Comparison of ENCODE assay signal across 25 cellular contexts in the genomic region with DNA sequence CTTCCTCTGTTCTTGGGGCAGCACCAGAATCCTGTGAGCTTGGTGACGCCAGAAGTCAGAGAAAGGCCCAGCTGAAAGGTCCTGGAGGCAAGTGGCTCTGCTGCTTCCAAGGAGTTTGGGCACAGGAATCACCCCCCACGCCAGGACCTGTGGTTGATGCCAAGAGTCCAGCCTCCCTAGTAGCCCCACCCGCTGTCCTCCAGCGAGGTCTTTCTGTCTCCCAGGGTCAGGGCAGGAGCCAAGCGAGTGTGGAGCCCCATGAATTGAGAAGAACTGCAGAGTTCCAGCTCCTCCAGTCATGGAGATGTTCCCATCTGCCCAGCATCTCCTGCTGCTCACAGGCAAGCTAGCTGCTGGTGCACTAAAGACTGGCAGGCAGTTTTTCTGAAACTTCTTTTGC.
A peak's percentile ranks its signal among the peaks of the same experiment; 100 is the strongest.
DNase-seq lines count a peak whose midpoint lies in the region; ATAC-seq lines count a peak whose summit lies in the region.
"Had no signal": no experiment of that assay in that cellular context is flagged by ENCODE, and none has a peak within 500 bp of the region (broad histone marks: within the 10 kb centered on the region; RNA-seq: fewer than 3 reads in every experiment).

No MANE protein-coding gene starts in this region.

- H4K8ac ChIP-seq in neuronal stem cell (ENCODE audit: low read depth, low read length) = no peak overlapping the region

- H4K91ac ChIP-seq in neuronal stem cell (ENCODE audit: low read depth, low read length, poor library complexity) = no peak overlapping the region

- H3K4me3 Mint-ChIP-seq in activated T-helper 2 cell treated with anti-CD3 and anti-CD28 coated beads, Interferon-gamma antibody, Interleukin-2, Interleukin-4, amounts not matched to agents 10 μg/mL and 5 μg/mL and 100 μg/mL, durations not matched to agents 14 hours and 24 hours and 36 hours (ENCODE audit: low read depth) = no peak overlapping the region
- H3K4me3 Mint-ChIP-seq: B cell; CD14-positive monocyte; CD4-positive, alpha-beta memory T cell; CD4-positive, CD25-positive, alpha-beta regulatory T cell; CD8-positive, alpha-beta memory T cell had no signal

- no peak for ATAC-seq in GM18519 (IDR thresholded peaks at IDR 0.05; ENCODE audit: low FRiP score, unreplicated experiment)
- no peak for ATAC-seq in HG03521 (IDR thresholded peaks at IDR 0.05; ENCODE audit: unreplicated experiment)
- ATAC-seq: A549 had no signal

- no peak overlapping the region for H3K4me2 ChIP-seq in neuronal stem cell (ENCODE audit: insufficient read depth, low read length, poor library complexity, severe bottlenecking)
- H3K4me2 ChIP-seq: A549; BLaER1 treated with 17β-estradiol and CSF1 and Interleukin-3, amounts not matched to agents 10 nM and 100 nM had no signal

- DNase-seq in C1 segment of cervical spinal cord (lab: John Stamatoyannopoulos, UW) (peak in 9 of 14 donors; percentile 1 to 70 (median 53)), cerebellar cortex (ENCODE audit: low spot score) (peak; percentile 4), globus pallidus (ENCODE audit: low spot score) (peak; percentile 8), neuronal stem cell (ENCODE audit: low spot score) (no peak), HUDEP-2 (lab: John Stamatoyannopoulos, UW; ENCODE audit: unreplicated experiment in 76 of 76) (no peak)
- no peak for DNase-seq in activated T-helper 2 cell treated with anti-CD3 and anti-CD28 coated beads, Interferon-gamma antibody, Interleukin-2, Interleukin-4, amounts not matched to agents 10 μg/mL and 5 μg/mL and 100 μg/mL, durations not matched to agents 14 hours and 24 hours and 36 hours (ENCODE audit: low spot score)
- DNase-seq: AML-193; CD4-positive, alpha-beta memory T cell; CD4-positive, CD25-positive, alpha-beta regulatory T cell; CD8-positive, alpha-beta memory T cell; COR-L47; DMS 273 treated with DMSO at 0.1 percent for 48 hours; DMS153; DMS53; DMS79; DND-41; EL; GF-D8 had no signal

- no CpG with 5 or more reads among the region's 5 CpGs for WGBS in neuronal stem cell (ENCODE audit: extremely low coverage in 2 of 2, insufficient read length in 2 of 2, insufficient replicate concordance in 1 of 2), 2 donors

- H3K4ac ChIP-seq in neuronal stem cell (ENCODE audit: low read length) = no peak overlapping the region

- H2BK12ac ChIP-seq in neuronal stem cell (ENCODE audit: low read length) = no peak overlapping the region

- intact Hi-C loops in activated T-helper 2 cell treated with anti-CD3 and anti-CD28 coated beads, Interferon-gamma antibody, Interleukin-2, Interleukin-4, amounts not matched to agents 10 μg/mL and 5 μg/mL and 100 μg/mL, durations not matched to agents 14 hours and 24 hours and 36 hours (cut with micrococcal nuclease) = no loop called here

- H3K36me3 ChIP-seq in neuronal stem cell (replicated peaks in 1 of 2; ENCODE audit: control insufficient read depth in 2 of 2, insufficient read depth in 2 of 2, low read length in 2 of 2) = no peaks in the 10 kb centered on the region
- H3K36me3 ChIP-seq: BLaER1 treated with 17β-estradiol and CSF1 and Interleukin-3, amounts not matched to agents 10 nM and 100 nM had no signal

- no peak overlapping the region for H2BK120ac ChIP-seq in neuronal stem cell (ENCODE audit: low read depth, low read length)

- H3K27ac Mint-ChIP-seq in activated T-helper 2 cell treated with anti-CD3 and anti-CD28 coated beads, Interferon-gamma antibody, Interleukin-2, Interleukin-4, amounts not matched to agents 10 μg/mL and 5 μg/mL and 100 μg/mL, durations not matched to agents 14 hours and 24 hours and 36 hours = no peak overlapping the region
- H3K27ac Mint-ChIP-seq: B cell; CD14-positive monocyte; CD4-positive, alpha-beta memory T cell; CD4-positive, CD25-positive, alpha-beta regulatory T cell; CD8-positive, alpha-beta memory T cell had no signal

- no peak overlapping the region for H2BK15ac ChIP-seq in neuronal stem cell (ENCODE audit: low read length)

- no peak overlapping the region for H3K9ac ChIP-seq in neuronal stem cell (ENCODE audit: low read depth, low read length, poor library complexity)
- H3K9ac ChIP-seq: BLaER1 treated with 17β-estradiol and CSF1 and Interleukin-3, amounts not matched to agents 10 nM and 100 nM had no signal

- H3K79me1 ChIP-seq in neuronal stem cell (ENCODE audit: low read depth, low read length) = no peaks in the 10 kb centered on the region

- H3K23ac ChIP-seq in neuronal stem cell (ENCODE audit: low read depth, low read length, poor library complexity) = no peak overlapping the region

- H2AK5ac ChIP-seq in neuronal stem cell (ENCODE audit: low read depth, low read length) = no peak overlapping the region

- H3K27ac ChIP-seq in neuronal stem cell (replicated peaks; ENCODE audit: low read length) = no peak overlapping the region
- H3K27ac ChIP-seq: 22Rv1; A549; BLaER1 treated with 17β-estradiol and CSF1 and Interleukin-3, amounts not matched to agents 10 nM and 100 nM had no signal

- peak overlapping the region; percentile 19 for H3K18ac ChIP-seq in neuronal stem cell (ENCODE audit: low read length)

- no peaks in the 10 kb centered on the region for H3K9me3 ChIP-seq in neuronal stem cell (replicated peaks in 1 of 2; ENCODE audit: control insufficient read depth in 2 of 2, insufficient read depth in 1 of 2, low read depth in 1 of 2, low read length in 2 of 2)
- H3K9me3 ChIP-seq: A549; BLaER1 treated with 17β-estradiol and CSF1 and Interleukin-3, amounts not matched to agents 10 nM and 100 nM had no signal

- no peaks in the 10 kb centered on the region for H3K9me3 Mint-ChIP-seq in activated T-helper 2 cell treated with anti-CD3 and anti-CD28 coated beads, Interferon-gamma antibody, Interleukin-2, Interleukin-4, amounts not matched to agents 10 μg/mL and 5 μg/mL and 100 μg/mL, durations not matched to agents 14 hours and 24 hours and 36 hours
- H3K9me3 Mint-ChIP-seq: CD14-positive monocyte; CD4-positive, alpha-beta memory T cell; CD8-positive, alpha-beta memory T cell had no signal

- H2BK5ac ChIP-seq in neuronal stem cell (ENCODE audit: low read length) = no peak overlapping the region

- no peak overlapping the region for H3K14ac ChIP-seq in neuronal stem cell (ENCODE audit: low read length)

- no peaks in the 10 kb centered on the region for H3K36me3 Mint-ChIP-seq in activated T-helper 2 cell treated with anti-CD3 and anti-CD28 coated beads, Interferon-gamma antibody, Interleukin-2, Interleukin-4, amounts not matched to agents 10 μg/mL and 5 μg/mL and 100 μg/mL, durations not matched to agents 14 hours and 24 hours and 36 hours (ENCODE audit: low read depth)
- H3K36me3 Mint-ChIP-seq: CD14-positive monocyte; CD4-positive, alpha-beta memory T cell; CD4-positive, CD25-positive, alpha-beta regulatory T cell; CD8-positive, alpha-beta memory T cell had no signal

- H2AFZ ChIP-seq in neuronal stem cell (ENCODE audit: low read length) = no peak overlapping the region

- no peak overlapping the region for H3K4me3 ChIP-seq in neuronal stem cell (ENCODE audit: low read length in 2 of 2)
- H3K4me3 ChIP-seq: A549; BLaER1 treated with 17β-estradiol and CSF1 and Interleukin-3, amounts not matched to agents 10 nM and 100 nM had no signal

- no peaks in the 10 kb centered on the region for H3K27me3 Mint-ChIP-seq in activated T-helper 2 cell treated with anti-CD3 and anti-CD28 coated beads, Interferon-gamma antibody, Interleukin-2, Interleukin-4, amounts not matched to agents 10 μg/mL and 5 μg/mL and 100 μg/mL, durations not matched to agents 14 hours and 24 hours and 36 hours (ENCODE audit: low read depth)
- H3K27me3 Mint-ChIP-seq: B cell; CD4-positive, alpha-beta memory T cell had no signal

- H3K27me3 ChIP-seq in neuronal stem cell (ENCODE audit: control insufficient read depth in 3 of 3, insufficient read depth in 3 of 3, low read depth in 1 of 3, low read length in 3 of 3) = no peaks in the 10 kb centered on the region
- H3K27me3 ChIP-seq: BLaER1 treated with 17β-estradiol and CSF1 and Interleukin-3, amounts not matched to agents 10 nM and 100 nM had no signal

- no peaks in the 10 kb centered on the region for H3K4me1 ChIP-seq in neuronal stem cell (ENCODE audit: control insufficient read depth in 2 of 2, insufficient read depth in 1 of 2, low read depth in 1 of 2, low read length in 2 of 2)
- H3K4me1 ChIP-seq: A549; BLaER1 treated with 17β-estradiol and CSF1 and Interleukin-3, amounts not matched to agents 10 nM and 100 nM had no signal

- no peaks in the 10 kb centered on the region for H3K4me1 Mint-ChIP-seq in activated T-helper 2 cell treated with anti-CD3 and anti-CD28 coated beads, Interferon-gamma antibody, Interleukin-2, Interleukin-4, amounts not matched to agents 10 μg/mL and 5 μg/mL and 100 μg/mL, durations not matched to agents 14 hours and 24 hours and 36 hours (ENCODE audit: low read depth)
- H3K4me1 Mint-ChIP-seq: B cell; CD14-positive monocyte; CD4-positive, alpha-beta memory T cell; CD4-positive, CD25-positive, alpha-beta regulatory T cell; CD8-positive, alpha-beta memory T cell had no signal

Comparison
In these comparisons a context has a peak if more than half of its experiments do, and no peak if none do; other contexts are left out.
1. DNase-seq: peak in C1 segment of cervical spinal cord (9 of 14), cerebellar cortex (single experiment) and globus pallidus (single experiment); none in neuronal stem cell (single experiment), HUDEP-2 (0 of 76) and activated T-helper 2 cell treated with anti-CD3 and anti-CD28 coated beads, Interferon-gamma antibody, Interleukin-2, Interleukin-4, amounts not matched to agents 10 μg/mL and 5 μg/mL and 100 μg/mL, durations not matched to agents 14 hours and 24 hours and 36 hours (single experiment).